Comparison of ENCODE assay signal across 18 cellular contexts in genomic region chr18:47418746-47419145, GRCh38.
A peak's percentile ranks its signal among the peaks of the same experiment; 100 is the strongest.
DNase-seq lines count a peak whose midpoint lies in the region; ATAC-seq and TF ChIP-seq lines count a peak whose summit lies in the region.
"Had no signal": no experiment of that assay in that cellular context is flagged by ENCODE, and none has a peak within 500 bp of the region (broad histone marks: within the 10 kb centered on the region; RNA-seq: fewer than 3 reads in every experiment).

No MANE protein-coding gene starts in this region.

- H3K4me1 ChIP-seq in HEK293 (ENCODE audit: control insufficient read depth, insufficient read depth, low read length) = no peaks in the 10 kb centered on the region
- H3K4me1 ChIP-seq: sigmoid colon had no signal

- ATAC-seq in HG03196 (IDR thresholded peaks at IDR 0.05; ENCODE audit: unreplicated experiment) = no peak
- ATAC-seq: Right ventricle myocardium inferior had no signal

- in situ Hi-C loops in astrocyte of the spinal cord (cut with HindIII; ENCODE audit: low sequenced_read_pairs) = no loop called here

- no peak overlapping the region for H3K27ac ChIP-seq in HEK293 (ENCODE audit: extremely low read depth, low read depth, low read length)
- H3K27ac ChIP-seq: brain microvascular endothelial cell, KMS-11, sigmoid colon had no signal

- TF ChIP-seq POLR2A in lower leg skin (IDR thresholded peaks at IDR 0.05) = no peak

- peak; percentile 16 for DNase-seq in AG09309 (ENCODE audit: low read depth)
- peak; percentile 19 for DNase-seq in astrocyte of the spinal cord (ENCODE audit: low read depth, low spot score)
- DNase-seq in lower leg skin (ENCODE audit: low spot score in 2 of 2) = peak; percentile 20 to 69
- no peak for DNase-seq in effector CD4-positive, alpha-beta T cell
- DNase-seq in NCI-H2171 treated with DMSO at 0.1 percent for 48 hours (lab: John Stamatoyannopoulos, UW) = no peak
- DNase-seq in HuH-7 (ENCODE audit: low spot score) = no peak
- DNase-seq: activated CD8-positive, alpha-beta memory T cell treated with anti-CD3 and anti-CD28 coated beads, Interleukin-2, amount 50 U/mL, for 4 hours; activated naive CD4-positive, alpha-beta T cell treated with anti-CD3 and anti-CD28 coated beads, Interleukin-2, amount 10 ng/mL, durations not matched to agents 7 days and 5 days; brain microvascular endothelial cell; midbrain; NCI-H187 treated with DMSO at 0.1 percent for 48 hours; NCI-H82; sigmoid colon; stimulated activated CD4-positive, alpha-beta T cell treated with anti-CD3 and anti-CD28 coated beads, Interleukin-4, amount 100 ng/mL, for 24 hours had no signal

- TF ChIP-seq CTCF in AG09309 (IDR thresholded peaks at IDR 0.05; ENCODE audit: control insufficient read depth, insufficient read depth, low read depth, low read length, missing control alignments) = peak; percentile 9
- TF ChIP-seq CTCF in HEK293 (tag by site-specific recombination; IDR thresholded peaks at IDR 0.05) = no peak
- no peak for TF ChIP-seq CTCF in astrocyte of the spinal cord (IDR thresholded peaks at IDR 0.05; ENCODE audit: low read depth, low read length)
- TF ChIP-seq CTCF in lower leg skin (IDR thresholded peaks at IDR 0.05) = no peak

- no peaks in the 10 kb centered on the region for H3K9me3 ChIP-seq in HEK293 (ENCODE audit: control insufficient read depth, insufficient read depth, low read depth, low read length)
- H3K9me3 ChIP-seq: sigmoid colon had no signal

- intact Hi-C loops in lower leg skin (cut with DNase I; ENCODE audit: low total_unique reads) = no loop called here

- H3K36me3 ChIP-seq in HEK293 (ENCODE audit: control insufficient read depth in 2 of 2, insufficient read depth in 1 of 2, low read length in 2 of 2) = no peaks in the 10 kb centered on the region
- H3K36me3 ChIP-seq: brain microvascular endothelial cell, sigmoid colon had no signal

- WGBS in lower leg skin, 2 donors = 39 to 43% methylated on average over 3 of the region's 3 CpGs

- CTCF ChIA-PET in HEK293 (lab: Yijun Ruan, JAX) = interaction anchor here (0.6 to 0.8 kb wide), 3 partner anchors 140 to 912 kb away, joined by 3 read pairs; no protein-coding TSS in a partner anchor

- H3K4me3 ChIP-seq in AG09309 (ENCODE audit: control insufficient read depth, low read depth, low read length) (no peak overlapping the region), HEK293 (ENCODE audit: low read depth, low read length) (no peak overlapping the region), astrocyte of the spinal cord (ENCODE audit: low read depth, low read length) (no peak overlapping the region), lower leg skin (ENCODE audit: low read depth, poor library complexity, severe bottlenecking) (no peak overlapping the region)
- H3K4me3 ChIP-seq: sigmoid colon had no signal

- POLR2A ChIA-PET in HEK293 (lab: Yijun Ruan, JAX) = no interaction called here

TF ChIP-seq in HEK293, 187 proteins besides CTCF, POLR2A, EP300 and RAD21:
- TF ChIP-seq ZNF449 (tag by site-specific recombination; IDR thresholded peaks at IDR 0.05) = peak; percentile 54; the same call in 1 of the 2 replicates
- no peak for TF ChIP-seq ZNF654 (tag by site-specific recombination; IDR thresholded peaks at IDR 0.05; ENCODE audit: low read depth)
TF ChIP-seq in HEK293: peak in this region for 1.

Comparison
In these comparisons a context has a peak if more than half of its experiments do, and no peak if none do; other contexts are left out.
1. DNase-seq: peak in AG09309 (single experiment), astrocyte of the spinal cord (single experiment) and lower leg skin (2 of 2); none in effector CD4-positive, alpha-beta T cell (single experiment), NCI-H2171 treated with DMSO at 0.1 percent for 48 hours (single experiment) and HuH-7 (single experiment).